In the genomic region with DNA sequence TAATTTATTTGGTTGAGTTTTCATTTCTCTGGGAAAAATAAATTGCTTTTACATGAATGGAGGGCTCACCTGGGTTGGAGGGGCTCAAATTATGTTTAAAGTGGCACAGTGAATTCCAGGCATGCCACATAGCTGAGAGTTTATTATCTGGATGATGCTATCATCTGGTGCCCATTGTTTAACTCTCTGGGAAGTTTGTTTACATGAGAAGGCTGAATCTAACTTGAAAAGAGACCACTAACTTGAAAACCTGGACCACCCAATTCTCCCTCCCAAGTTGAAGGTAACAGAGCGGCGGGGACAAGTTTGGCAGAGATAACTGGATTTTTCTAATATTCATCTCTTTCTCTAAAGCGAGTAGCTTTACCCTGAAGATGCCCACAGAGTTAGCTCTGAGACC, we compare ENCODE assay signal across 1 cellular context.
TF ChIP-seq lines count a peak whose summit lies in the region.

No MANE protein-coding gene starts in this region.

TF ChIP-seq in WTC11, 78 proteins besides CTCF, POLR2A, EP300 and RAD21 (continued from another document):
- TF ChIP-seq JAZF1 (CRISPR knock-in tag; IDR thresholded peaks at IDR 0.05) (no peak), ZNF532 (CRISPR knock-in tag; IDR thresholded peaks at IDR 0.05; ENCODE audit: borderline replicate concordance) (no peak), CREB1 (CRISPR knock-in tag; IDR thresholded peaks at IDR 0.05) (no peak), ATF1 (CRISPR knock-in tag; IDR thresholded peaks at IDR 0.05) (no peak), SMAD4 (CRISPR knock-in tag; IDR thresholded peaks at IDR 0.05) (no peak), USF2 (CRISPR knock-in tag; IDR thresholded peaks at IDR 0.05) (no peak), NFATC4 (CRISPR knock-in tag; IDR thresholded peaks at IDR 0.05) (no peak), AFF4 (CRISPR knock-in tag; IDR thresholded peaks at IDR 0.05; ENCODE audit: borderline replicate concordance) (no peak), HMGA2 (CRISPR knock-in tag; IDR thresholded peaks at IDR 0.05) (no peak), FOXP1 (CRISPR knock-in tag; IDR thresholded peaks at IDR 0.05; ENCODE audit: borderline replicate concordance) (no peak), TEAD1 (CRISPR knock-in tag; IDR thresholded peaks at IDR 0.05) (no peak), ZNF138 (CRISPR knock-in tag; conservative IDR thresholded peaks at IDR 0.05) (no peak), ZNF423 (CRISPR knock-in tag; IDR thresholded peaks at IDR 0.05) (no peak)
- TF ChIP-seq, protein P1, sequence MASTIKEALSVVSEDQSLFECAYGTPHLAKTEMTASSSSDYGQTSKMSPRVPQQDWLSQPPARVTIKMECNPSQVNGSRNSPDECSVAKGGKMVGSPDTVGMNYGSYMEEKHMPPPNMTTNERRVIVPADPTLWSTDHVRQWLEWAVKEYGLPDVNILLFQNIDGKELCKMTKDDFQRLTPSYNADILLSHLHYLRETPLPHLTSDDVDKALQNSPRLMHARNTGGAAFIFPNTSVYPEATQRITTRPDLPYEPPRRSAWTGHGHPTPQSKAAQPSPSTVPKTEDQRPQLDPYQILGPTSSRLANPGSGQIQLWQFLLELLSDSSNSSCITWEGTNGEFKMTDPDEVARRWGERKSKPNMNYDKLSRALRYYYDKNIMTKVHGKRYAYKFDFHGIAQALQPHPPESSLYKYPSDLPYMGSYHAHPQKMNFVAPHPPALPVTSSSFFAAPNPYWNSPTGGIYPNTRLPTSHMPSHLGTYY (CRISPR knock-in tag; IDR thresholded peaks at IDR 0.05), result no peak
